Comparison of ENCODE assay signal across 8 cellular contexts in genomic region chrX:46446727-46447378, GRCh38.
A peak's percentile ranks its signal among the peaks of the same experiment; 100 is the strongest.
DNase-seq lines count a peak whose midpoint lies in the region; ATAC-seq and TF ChIP-seq lines count a peak whose summit lies in the region.

No MANE protein-coding gene starts in this region.

- DNase-seq in GM10266 (ENCODE audit: extremely low spot score) (peak; percentile 84), NB4 (ENCODE audit: low read depth) (peak; percentile 92), heart left ventricle (peak; percentile 89 to 93 (median 89)), pons (ENCODE audit: low spot score) (peak; percentile 68), transverse colon (peak; percentile 87)
- peak; percentile 89 for DNase-seq in activated naive CD8-positive, alpha-beta T cell treated with anti-CD3 and anti-CD28 coated beads, Interleukin-2, amount 50 U/mL, for 24 hours

- TF ChIP-seq POLR2A in NB4 (IDR thresholded peaks at IDR 0.05; ENCODE audit: extremely low read depth, insufficient read length) (peak; percentile 44), heart left ventricle (IDR thresholded peaks at IDR 0.05) (peak in 1 of 2 donors; percentile 53), transverse colon (IDR thresholded peaks at IDR 0.05) (peak; percentile 73)

- H3K4me2 ChIP-seq in SU-DHL-6 (ENCODE audit: low read depth, low read length, poor library complexity, severe bottlenecking) = peak overlapping the region; percentile 78

- peak overlapping the region; percentile 83 for H3K4me3 Mint-ChIP-seq in activated naive CD8-positive, alpha-beta T cell treated with anti-CD3 and anti-CD28 coated beads, Interleukin-2, amount 50 U/mL, for 24 hours

- H3F3A ChIP-seq in SU-DHL-6 (ENCODE audit: insufficient read depth) = no peaks in the 10 kb centered on the region

- H4K20me1 ChIP-seq in SU-DHL-6 (ENCODE audit: low read depth, low read length) = no peaks in the 10 kb centered on the region

- peaks cover 23% of the 10 kb centered on the region for H3K4me1 Mint-ChIP-seq in activated naive CD8-positive, alpha-beta T cell treated with anti-CD3 and anti-CD28 coated beads, Interleukin-2, amount 50 U/mL, for 24 hours

- H3K9me3 ChIP-seq in SU-DHL-6 (ENCODE audit: insufficient read depth, low read length) = no peaks in the 10 kb centered on the region
- H3K9me3 ChIP-seq in heart left ventricle = no peaks in the 10 kb centered on the region
- H3K9me3 ChIP-seq in transverse colon = no peaks in the 10 kb centered on the region

- TF ChIP-seq CTCF in GM10266 (IDR thresholded peaks at IDR 0.05; ENCODE audit: control insufficient read depth, insufficient read depth, low read depth, missing control alignments) (no peak), NB4 (IDR thresholded peaks at IDR 0.05; ENCODE audit: low read depth, low read length) (no peak), SU-DHL-6 (IDR thresholded peaks at IDR 0.05; ENCODE audit: insufficient read depth, low read length, poor library complexity, severe bottlenecking) (no peak), heart left ventricle (IDR thresholded peaks at IDR 0.05) (no peak), transverse colon (IDR thresholded peaks at IDR 0.05) (no peak)

- peak; percentile 92 for ATAC-seq in HG02571 (IDR thresholded peaks at IDR 0.05; ENCODE audit: unreplicated experiment)
- peak; percentile 91 for ATAC-seq in activated naive CD8-positive, alpha-beta T cell treated with anti-CD3 and anti-CD28 coated beads, Interleukin-2, amount 50 U/mL, for 24 hours
- ATAC-seq in heart left ventricle = peak; percentile 96 to 100 (median 97)

- 0 out of 2 replicates have a peak, but pooled peaks cover 5% of the 10 kb centered on the region for H3K79me2 ChIP-seq in SU-DHL-6 (ENCODE audit: insufficient read depth, low read length)

- H3K4me3 ChIP-seq in NB4 (ENCODE audit: low read depth, low read length) (peak overlapping the region; percentile 78), SU-DHL-6 (ENCODE audit: insufficient read depth, low read length, poor library complexity, severe bottlenecking) (peak overlapping the region; percentile 84), heart left ventricle (peak overlapping the region; percentile 39 to 97 (median 74)), transverse colon (peak overlapping the region; percentile 51 to 78 (median 64))

- in situ Hi-C loops in transverse colon (cut with MboI; ENCODE audit: low pct_ligation_motif_present in 1 of 4, low pct_unique_long_range_greater_than_20kb in 1 of 4, low sequenced_read_pairs in 3 of 4) = no loop called here

- peak overlapping the region; percentile 88 for H2AFZ ChIP-seq in SU-DHL-6 (ENCODE audit: low read depth, low read length, severe bottlenecking)

- no peaks in the 10 kb centered on the region for H3K9me2 ChIP-seq in SU-DHL-6 (replicated peaks; ENCODE audit: insufficient read depth, low read length)

- intact Hi-C loops in heart left ventricle (cut with DNase I) (loop anchor here in 1 of 10 donors (5.0 kb wide), 1 partner anchor 100 kb away; the partner anchor contains the start of gene ZNF674), transverse colon (cut with DNase I; ENCODE audit: low total_unique reads) (no loop called here)

- peak overlapping the region; percentile 71 for H3K9ac ChIP-seq in SU-DHL-6 (ENCODE audit: low read length)

- H3K36me3 ChIP-seq in SU-DHL-6 (ENCODE audit: low read length) (no peaks in the 10 kb centered on the region), heart left ventricle (peaks cover 0 to 32% (median 10%) of the 10 kb centered on the region in 9 donors), transverse colon (no peaks in the 10 kb centered on the region)

- no peaks in the 10 kb centered on the region for H3K27me3 ChIP-seq in SU-DHL-6 (ENCODE audit: low read length)
- no peaks in the 10 kb centered on the region for H3K27me3 ChIP-seq in heart left ventricle
- H3K27me3 ChIP-seq in transverse colon = no peaks in the 10 kb centered on the region

- no peaks in the 10 kb centered on the region for H3K27me3 Mint-ChIP-seq in activated naive CD8-positive, alpha-beta T cell treated with anti-CD3 and anti-CD28 coated beads, Interleukin-2, amount 50 U/mL, for 24 hours

- H3K27ac ChIP-seq in SU-DHL-6 (ENCODE audit: low read depth, low read length) (peak overlapping the region; percentile 19; the same call in 1 of the 2 replicates), heart left ventricle (peak overlapping the region; percentile 53 to 91 (median 86)), transverse colon (peak overlapping the region; percentile 73 to 90 (median 82))

- no peak for TF ChIP-seq EP300 in transverse colon (IDR thresholded peaks at IDR 0.05; ENCODE audit: low read depth)

- H3K9me3 Mint-ChIP-seq in activated naive CD8-positive, alpha-beta T cell treated with anti-CD3 and anti-CD28 coated beads, Interleukin-2, amount 50 U/mL, for 24 hours = no peaks in the 10 kb centered on the region

- H3K4me1 ChIP-seq in heart left ventricle (peaks cover 0 to 16% (median 2%) of the 10 kb centered on the region in 12 donors), transverse colon (peaks cover 0 to 6% (median 0%) of the 10 kb centered on the region in 4 donors)

- H3K36me3 Mint-ChIP-seq in activated naive CD8-positive, alpha-beta T cell treated with anti-CD3 and anti-CD28 coated beads, Interleukin-2, amount 50 U/mL, for 24 hours (ENCODE audit: low read depth) = peaks cover 9% of the 10 kb centered on the region

- H3K27ac Mint-ChIP-seq in activated naive CD8-positive, alpha-beta T cell treated with anti-CD3 and anti-CD28 coated beads, Interleukin-2, amount 50 U/mL, for 24 hours = peak overlapping the region; percentile 84

- 0 to 45% (median 18%) methylated on average over 44 to 50 of the region's 51 CpGs for WGBS in heart left ventricle, 4 donors
- WGBS in transverse colon (ENCODE audit: low coverage in 1 of 2), 2 donors = 52% methylated on average over 51 of the region's 51 CpGs; no CpG with 5 or more reads in 1 of the 2 donors

Comparison
In these comparisons a context has a peak if more than half of its experiments do, and no peak if none do; other contexts are left out.
1. Peak in every context shown above with its lines: DNase-seq, ATAC-seq, H3K4me3 ChIP-seq and H3K27ac ChIP-seq.
2. H3K27ac ChIP-seq: peak in every context shown above with its lines; median percentile 86 in heart left ventricle; 82 in transverse colon; 19 in SU-DHL-6.